ENCODE assay signal across 21 cellular contexts in the genomic region with DNA sequence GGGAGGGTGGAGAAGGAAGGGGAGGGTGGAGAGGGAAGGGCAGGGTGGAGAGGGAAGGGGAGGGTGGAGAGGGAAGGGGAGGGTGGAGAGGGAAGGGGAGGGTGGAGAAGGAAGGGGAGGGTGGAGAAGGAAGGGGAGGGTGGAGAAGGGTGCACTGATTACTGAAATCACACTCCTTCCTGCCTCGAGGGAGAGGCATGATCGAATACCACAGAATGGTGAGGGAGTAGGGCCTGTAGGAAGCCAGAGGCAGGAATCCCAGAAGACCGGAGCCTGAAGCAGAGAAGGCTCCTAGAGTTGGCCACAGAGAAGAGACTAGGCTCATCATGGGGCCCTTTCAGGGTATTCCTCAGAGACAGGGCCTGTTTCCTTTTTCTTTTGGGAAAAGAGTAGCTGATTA. TPM values are rescaled to one million over a fixed set of nuclear protein-coding genes. Genes with fewer than 3 reads are reported as not detected.
DNase-seq lines count a peak whose midpoint lies in the region; ATAC-seq, FAIRE-seq and TF ChIP-seq lines count a peak whose summit lies in the region.
"Had no signal": no experiment of that assay in that cellular context is flagged by ENCODE, and none has a peak within 500 bp of the region (broad histone marks: within the 10 kb centered on the region; RNA-seq: fewer than 3 reads in every experiment).

No MANE protein-coding gene starts in this region.

- H3K18ac ChIP-seq in H1 (ENCODE audit: extremely low read depth, low read length) = no peak overlapping the region

- H3K4me3 ChIP-seq in left ventricle myocardium inferior (no peak overlapping the region), right atrium auricular region (no peak overlapping the region), H1 (ENCODE audit: extremely low read depth in 1 of 4, insufficient read depth in 2 of 4, low read depth in 3 of 4, low read length in 4 of 4) (no peak overlapping the region), small intestine (ENCODE audit: low read depth in 1 of 2, low read length in 2 of 2) (no peak overlapping the region), PC-9 (no peak overlapping the region), gastroesophageal sphincter (no peak overlapping the region)
- H3K4me3 ChIP-seq: A549, GM12878 had no signal

- no peak overlapping the region for H2BK15ac ChIP-seq in H1 (ENCODE audit: low read length)

- TF ChIP-seq EP300 in H1 (IDR thresholded peaks at IDR 0.05; ENCODE audit: borderline replicate concordance in 1 of 2, low read depth in 2 of 2, low read length in 2 of 2) = no peak
- no peak for TF ChIP-seq EP300 in gastroesophageal sphincter (IDR thresholded peaks at IDR 0.05)

- H3K4me2 ChIP-seq in H1 (ENCODE audit: insufficient read depth in 1 of 2, low read depth in 2 of 2, low read length in 2 of 2) (no peak overlapping the region), PC-9 (no peak overlapping the region)
- H3K4me2 ChIP-seq: A549 had no signal

- no peak overlapping the region for H3K4ac ChIP-seq in H1 (replicated peaks; ENCODE audit: insufficient read length, low read depth, low read length)

- no peak overlapping the region for H2BK20ac ChIP-seq in H1 (ENCODE audit: low read length)

- no peak for FAIRE-seq in H1 (lab: Jason Lieb, UNC)
- FAIRE-seq in small intestine (lab: Jason Lieb, UNC) = no peak
- FAIRE-seq: A549, GM12878 had no signal

- CTCF ChIA-PET in H1 (lab: Charles Lee; ENCODE audit: partially characterized antibody) (interaction anchor here (1.1 to 1.9 kb wide), 3 partner anchors 24 to 51 kb away, joined by 3 to 6 read pairs (median 3); no protein-coding TSS in a partner anchor), PC-9 (lab: Charles Lee) (no interaction called here)

- H2BK12ac ChIP-seq in H1 (ENCODE audit: low read depth, low read length) = no peak overlapping the region

- no peak overlapping the region; the same call in 1 of the 2 replicates for H2AK5ac ChIP-seq in H1 (ENCODE audit: low read depth, low read length)

- H2BK120ac ChIP-seq in H1 (replicated peaks; ENCODE audit: low read depth, low read length) = no peak overlapping the region

- H3F3A ChIP-seq in PC-9 (ENCODE audit: insufficient read depth, low read depth) = no peaks in the 10 kb centered on the region

- peak overlapping the region; percentile 44 for H3K27ac ChIP-seq in left ventricle myocardium inferior (replicated peaks)
- H3K27ac ChIP-seq in right atrium auricular region = no peak overlapping the region
- H3K27ac ChIP-seq in H1 (ENCODE audit: low read depth, low read length) = no peak overlapping the region
- no peak overlapping the region for H3K27ac ChIP-seq in small intestine (ENCODE audit: low read depth in 1 of 2, low read length in 1 of 2)
- no peak overlapping the region for H3K27ac ChIP-seq in PC-9
- H3K27ac ChIP-seq in gastroesophageal sphincter = no peak overlapping the region
- H3K27ac ChIP-seq: 22Rv1, A549 had no signal

- no peak overlapping the region for H3K56ac ChIP-seq in H1 (replicated peaks; ENCODE audit: insufficient read length, low read depth, low read length)

- BruUV-seq in PC-9 (replicated peaks; lab: Mats Ljungman, UMichigan) = no TSS peak

- no peak for TF ChIP-seq RAD21 in H1 (IDR thresholded peaks at IDR 0.05 in 1 of 2, conservative IDR thresholded peaks at IDR 0.05 in 1 of 2; ENCODE audit: low read depth in 2 of 2, low read length in 2 of 2)

- H4K8ac ChIP-seq in H1 (ENCODE audit: extremely low read depth, insufficient read depth, low read length) = no peak overlapping the region

- H3K79me2 ChIP-seq in H1 (ENCODE audit: control insufficient read depth in 1 of 2, insufficient read depth in 2 of 2, low read length in 2 of 2) = no peaks in the 10 kb centered on the region
- H3K79me2 ChIP-seq in PC-9 (ENCODE audit: low read depth) = no peaks in the 10 kb centered on the region

- H4K91ac ChIP-seq in H1 (replicated peaks; ENCODE audit: insufficient read length, low read length) = no peak overlapping the region

- H3K23me2 ChIP-seq in H1 (ENCODE audit: low read depth, low read length) = no peaks in the 10 kb centered on the region

- TF ChIP-seq CTCF in left ventricle myocardium inferior (IDR thresholded peaks at IDR 0.05; ENCODE audit: borderline replicate concordance) = no peak
- TF ChIP-seq CTCF in right atrium auricular region (IDR thresholded peaks at IDR 0.05) = no peak
- no peak for TF ChIP-seq CTCF in H1 (IDR thresholded peaks at IDR 0.05; ENCODE audit: control extremely low read depth in 1 of 3, insufficient read depth in 1 of 3, low read depth in 1 of 3, low read length in 3 of 3)
- no peak for TF ChIP-seq CTCF in PC-9 (conservative IDR thresholded peaks at IDR 0.05)
- no peak for TF ChIP-seq CTCF in gastroesophageal sphincter (IDR thresholded peaks at IDR 0.05)

- H2AFZ ChIP-seq in H1 (ENCODE audit: low read length) (0 out of 2 replicates have a peak overlapping the region, but pooled peaks have one; percentile 46), PC-9 (no peak overlapping the region)

- H3K4me1 ChIP-seq in left ventricle myocardium inferior (no peaks in the 10 kb centered on the region), right atrium auricular region (no peaks in the 10 kb centered on the region), H1 (replicated peaks in 1 of 4; ENCODE audit: control insufficient read depth in 3 of 4, insufficient read depth in 4 of 4, low read length in 3 of 4) (no peaks in the 10 kb centered on the region; a peak in 1 of 7 replicates), small intestine (ENCODE audit: control insufficient read depth in 2 of 2, insufficient read depth in 1 of 2, low read depth in 1 of 2, low read length in 1 of 2) (no peaks in the 10 kb centered on the region), PC-9 (replicated peaks; ENCODE audit: insufficient read depth) (no peaks in the 10 kb centered on the region), gastroesophageal sphincter (no peaks in the 10 kb centered on the region)
- H3K4me1 ChIP-seq: A549 had no signal

- H2BK5ac ChIP-seq in H1 (ENCODE audit: low read depth, low read length) = no peak overlapping the region

- WGBS in H1 (ENCODE audit: extremely low coverage in 1 of 2, insufficient coverage in 1 of 2, insufficient read length in 1 of 2, insufficient replicate concordance in 2 of 2, low coverage in 1 of 2, low lambda C conversion rate in 2 of 2, missing lambda C conversion rate in 1 of 2), 2 experiments = 100% methylated on average over 1 of the region's 3 CpGs; no CpG with 5 or more reads in 1 of the 2 experiments
- WGBS in small intestine, 3 donors = 33 to 39% (median 37%) methylated on average over 3 of the region's 3 CpGs
- WGBS in gastroesophageal sphincter (ENCODE audit: low coverage in 1 of 2), 2 donors = 30% methylated on average over 3 of the region's 3 CpGs; no CpG with 5 or more reads in 1 of the 2 donors

- TF ChIP-seq POLR2A in H1 (IDR thresholded peaks at IDR 0.05; ENCODE audit: control extremely low read depth in 1 of 2, low read depth in 2 of 2, low read length in 2 of 2) = no peak
- TF ChIP-seq POLR2A in gastroesophageal sphincter (IDR thresholded peaks at IDR 0.05) = no peak

- no peak overlapping the region for H3K14ac ChIP-seq in H1 (ENCODE audit: insufficient read length)

- no peak overlapping the region for H3K9ac ChIP-seq in H1 (replicated peaks in 1 of 4; ENCODE audit: extremely low read depth in 1 of 4, low read depth in 3 of 4, low read length in 3 of 4)

- no peaks in the 10 kb centered on the region for H3K9me2 ChIP-seq in PC-9 (ENCODE audit: insufficient read depth)

- no peak overlapping the region for H4K5ac ChIP-seq in H1 (ENCODE audit: insufficient read length, low read depth, low read length)

- H3K27me3 ChIP-seq in left ventricle myocardium inferior (ENCODE audit: low read depth) = no peaks in the 10 kb centered on the region
- no peaks in the 10 kb centered on the region for H3K27me3 ChIP-seq in right atrium auricular region
- H3K27me3 ChIP-seq in H1 (replicated peaks in 1 of 4; ENCODE audit: control insufficient read depth in 3 of 4, extremely low read depth in 1 of 4, insufficient read depth in 3 of 4, low read length in 3 of 4) = no peaks in the 10 kb centered on the region
- no peaks in the 10 kb centered on the region for H3K27me3 ChIP-seq in small intestine (ENCODE audit: control insufficient read depth in 2 of 2, insufficient read depth in 2 of 2, low read length in 2 of 2)
- no peaks in the 10 kb centered on the region for H3K27me3 ChIP-seq in PC-9 (ENCODE audit: insufficient read depth, low read depth)
- no peaks in the 10 kb centered on the region for H3K27me3 ChIP-seq in gastroesophageal sphincter

- no peak overlapping the region for H3K23ac ChIP-seq in H1 (ENCODE audit: insufficient read length)

- POLR2A ChIA-PET in H1 (lab: Charles Lee; ENCODE audit: partially characterized antibody) (no interaction called here), PC-9 (lab: Charles Lee; ENCODE audit: unreplicated experiment) (no interaction called here)

- no peaks in the 10 kb centered on the region for H4K20me1 ChIP-seq in H1 (replicated peaks in 1 of 2; ENCODE audit: control insufficient read depth in 1 of 2, insufficient read depth in 2 of 2, low read length in 2 of 2)
- no peaks in the 10 kb centered on the region for H4K20me1 ChIP-seq in PC-9 (ENCODE audit: insufficient read depth)

- no peaks in the 10 kb centered on the region for H3K36me3 ChIP-seq in left ventricle myocardium inferior
- no peaks in the 10 kb centered on the region for H3K36me3 ChIP-seq in right atrium auricular region
- H3K36me3 ChIP-seq in H1 (ENCODE audit: control insufficient read depth in 2 of 4, insufficient read depth in 4 of 4, low read length in 3 of 4) = no peaks in the 10 kb centered on the region
- H3K36me3 ChIP-seq in small intestine (ENCODE audit: control insufficient read depth in 2 of 2, insufficient read depth in 2 of 2, low read length in 2 of 2) = no peaks in the 10 kb centered on the region
- H3K36me3 ChIP-seq in PC-9 (ENCODE audit: low read depth) = no peaks in the 10 kb centered on the region
- H3K36me3 ChIP-seq in gastroesophageal sphincter = no peaks in the 10 kb centered on the region

- peaks cover 13% of the 10 kb centered on the region for H3K9me3 ChIP-seq in left ventricle myocardium inferior (replicated peaks)
- peaks cover 0 to 6% of the 10 kb centered on the region in 2 donors for H3K9me3 ChIP-seq in right atrium auricular region
- H3K9me3 ChIP-seq in H1 (ENCODE audit: insufficient read depth in 2 of 2, low read depth in 1 of 2, low read length in 1 of 2) = no peaks in the 10 kb centered on the region; a peak in 1 of 4 replicates
- H3K9me3 ChIP-seq in small intestine (ENCODE audit: control insufficient read depth, low read depth) = no peaks in the 10 kb centered on the region
- H3K9me3 ChIP-seq in PC-9 (ENCODE audit: insufficient read depth, low read depth) = no peaks in the 10 kb centered on the region
- H3K9me3 ChIP-seq in gastroesophageal sphincter = no peaks in the 10 kb centered on the region
- H3K9me3 ChIP-seq: A549 had no signal

- no peaks in the 10 kb centered on the region for H3K79me1 ChIP-seq in H1 (ENCODE audit: low read depth, low read length)

- ATAC-seq in gastroesophageal sphincter = no peak
- ATAC-seq: A549, GM12878 had no signal

- DNase-seq in left ventricle myocardium inferior (no peak), right atrium auricular region (ENCODE audit: low spot score) (no peak), H1 (ENCODE audit: low read depth in 1 of 2, low spot score in 2 of 2) (no peak), small intestine (peak; percentile 5), PC-9 (no peak), SKM-1 (lab: John Stamatoyannopoulos, UW; ENCODE audit: unreplicated experiment) (no peak)
- DNase-seq: AML-193; CD4-positive, alpha-beta memory T cell; DMS153; DMS79; GF-D8; GOT3; H9 had no signal

- intact Hi-C loops in left ventricle myocardium inferior (cut with micrococcal nuclease) (no loop called here), PC-9 (cut with micrococcal nuclease; ENCODE audit: unreplicated experiment) (no loop called here)

RNA-seq across cellular contexts. Expression of gene OR52K2, which starts 5.6 kb away (rescaled TPM):
- total RNA-seq in left ventricle myocardium inferior (not detected), right atrium auricular region (not detected), PC-9 (2021) (not detected in 2 replicates), gastroesophageal sphincter (under 1 TPM in 1 of 4 donors, not detected in 3; 0.94 TPM)
- total RNA-seq in H1 (2021; fragmentation: NEBNext Ultra II Directional; extraction: Animal tissue kit (Norgen Biotek cat#: 25700)) = not detected in 2 replicates
- polyA plus RNA-seq in H1 (2011; rRNA removed) (not detected in 2 replicates), small intestine (not detected)
- not detected for polyA plus RNA-seq in H1 (2011; cell fraction: cytosol; rRNA removed)
- polyA plus RNA-seq in H1 (2011; cell fraction: nucleus; rRNA removed) = 0.21 TPM
- not detected in 4 replicates for polyA plus RNA-seq in H1 (2012, experiment 1 of 2)
- not detected for polyA plus RNA-seq in H1 (2012, experiment 2 of 2)
- not detected for polyA plus RNA-seq in H1 (2013, experiment 1 of 2)
- polyA plus RNA-seq in H1 (2013, experiment 2 of 2) = not detected
- 0.39 and 0.98 TPM in 2 replicates for polyA minus RNA-seq in H1 (2011; rRNA and poly(A)+ RNA removed)
- polyA minus RNA-seq in H1 (2011; cell fraction: cytosol; rRNA and poly(A)+ RNA removed) = not detected
- polyA minus RNA-seq in H1 (2011; cell fraction: nucleus; rRNA and poly(A)+ RNA removed) = 0.60 TPM
- total RNA-seq: CD4-positive, alpha-beta memory T cell; Daoy; GM12878; H9; HT-29 had no signal
- polyA plus RNA-seq: A549; BJ; CD4-positive, alpha-beta memory T cell; GM12878 had no signal

RNA-seq across cellular contexts. Expression of gene OR52K1, which starts 39.0 kb away (rescaled TPM):
- total RNA-seq in left ventricle myocardium inferior (not detected), right atrium auricular region (not detected), PC-9 (2021) (not detected in 2 replicates), gastroesophageal sphincter (not detected)
- total RNA-seq in H1 (2021; fragmentation: NEBNext Ultra II Directional; extraction: Animal tissue kit (Norgen Biotek cat#: 25700)) = not detected in 2 replicates
- polyA plus RNA-seq in H1 (2011; rRNA removed) (0.05 TPM in 1 of 2 replicates, not detected in the other), small intestine (not detected)
- 0.08 TPM for polyA plus RNA-seq in H1 (2011; cell fraction: cytosol; rRNA removed)
- polyA plus RNA-seq in H1 (2011; cell fraction: nucleus; rRNA removed) = 0.67 TPM
- polyA plus RNA-seq in H1 (2012, experiment 1 of 2) = not detected in 4 replicates
- polyA plus RNA-seq in H1 (2012, experiment 2 of 2) = not detected
- polyA plus RNA-seq in H1 (2013, experiment 1 of 2) = not detected
- not detected for polyA plus RNA-seq in H1 (2013, experiment 2 of 2)
- polyA minus RNA-seq in H1 (2011; rRNA and poly(A)+ RNA removed) = 1.0 and 1.5 TPM in 2 replicates
- not detected for polyA minus RNA-seq in H1 (2011; cell fraction: cytosol; rRNA and poly(A)+ RNA removed)
- 1.2 TPM for polyA minus RNA-seq in H1 (2011; cell fraction: nucleus; rRNA and poly(A)+ RNA removed)
- total RNA-seq: CD4-positive, alpha-beta memory T cell; Daoy; GM12878; H9; HT-29 had no signal
- polyA plus RNA-seq: A549, BJ, CD14-positive monocyte, GM12878 had no signal

RNA-seq across cellular contexts. Expression of gene TRIM21, which starts 50.0 kb away (rescaled TPM):
- 8.4 TPM for total RNA-seq in left ventricle myocardium inferior
- total RNA-seq in right atrium auricular region = 10 to 100 TPM in 1 of 2 donors, 1 to 10 TPM in 1; 6.7 to 11.4 TPM
- total RNA-seq in H1 (2021; fragmentation: NEBNext Ultra II Directional; extraction: Animal tissue kit (Norgen Biotek cat#: 25700)) = 13.9 and 16.7 TPM in 2 replicates
- polyA plus RNA-seq in H1 (2011; rRNA removed) = 15.6 and 16.3 TPM in 2 replicates
- 15.8 TPM for polyA plus RNA-seq in H1 (2011; cell fraction: cytosol; rRNA removed)
- 16.4 TPM for polyA plus RNA-seq in H1 (2011; cell fraction: nucleus; rRNA removed)
- 14.3 to 17.9 TPM (median 14.5 TPM) in 4 replicates for polyA plus RNA-seq in H1 (2012, experiment 1 of 2)
- 17.7 TPM for polyA plus RNA-seq in H1 (2012, experiment 2 of 2)
- polyA plus RNA-seq in H1 (2013, experiment 1 of 2) = 19.3 TPM
- polyA plus RNA-seq in H1 (2013, experiment 2 of 2) = 17.7 TPM
- 18.3 and 23.2 TPM in 2 replicates for polyA minus RNA-seq in H1 (2011; rRNA and poly(A)+ RNA removed)
- 6.7 TPM for polyA minus RNA-seq in H1 (2011; cell fraction: cytosol; rRNA and poly(A)+ RNA removed)
- 7.2 TPM for polyA minus RNA-seq in H1 (2011; cell fraction: nucleus; rRNA and poly(A)+ RNA removed)
- polyA plus RNA-seq in small intestine = 10 to 100 TPM; 24.1 to 43.6 (median 41.1) TPM
- total RNA-seq in PC-9 (2021) = 6.5 and 7.7 TPM in 2 replicates
- 10 to 100 TPM; 16.1 to 20.1 (median 17.0) TPM for total RNA-seq in gastroesophageal sphincter
